1 cellular context compared by ENCODE assay signal in the genomic region with DNA sequence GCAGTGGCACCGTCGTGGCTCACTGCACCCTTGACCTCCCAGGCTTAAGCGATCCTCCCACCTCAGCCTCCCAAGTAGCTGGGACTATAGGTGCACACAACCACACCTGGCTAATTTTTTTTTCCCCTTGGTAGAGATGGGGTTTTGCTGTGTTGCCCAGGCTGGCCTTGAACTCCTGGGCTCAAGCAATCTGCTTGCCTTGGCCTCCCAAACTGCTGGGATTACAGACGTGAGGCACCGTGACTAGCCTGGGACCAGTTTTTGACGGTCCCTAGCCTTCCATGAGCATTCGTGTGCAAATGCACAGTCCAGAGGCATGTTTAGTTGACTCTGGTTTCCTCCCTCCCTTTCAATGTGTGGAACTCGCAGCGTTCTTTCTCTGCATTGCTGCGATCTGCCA.
A peak's percentile ranks its signal among the peaks of the same experiment; 100 is the strongest.
TF ChIP-seq lines count a peak whose summit lies in the region.

No MANE protein-coding gene starts in this region.

TF ChIP-seq in HepG2, 621 proteins besides CTCF, POLR2A, EP300 and RAD21:
- TF ChIP-seq, protein P1, sequence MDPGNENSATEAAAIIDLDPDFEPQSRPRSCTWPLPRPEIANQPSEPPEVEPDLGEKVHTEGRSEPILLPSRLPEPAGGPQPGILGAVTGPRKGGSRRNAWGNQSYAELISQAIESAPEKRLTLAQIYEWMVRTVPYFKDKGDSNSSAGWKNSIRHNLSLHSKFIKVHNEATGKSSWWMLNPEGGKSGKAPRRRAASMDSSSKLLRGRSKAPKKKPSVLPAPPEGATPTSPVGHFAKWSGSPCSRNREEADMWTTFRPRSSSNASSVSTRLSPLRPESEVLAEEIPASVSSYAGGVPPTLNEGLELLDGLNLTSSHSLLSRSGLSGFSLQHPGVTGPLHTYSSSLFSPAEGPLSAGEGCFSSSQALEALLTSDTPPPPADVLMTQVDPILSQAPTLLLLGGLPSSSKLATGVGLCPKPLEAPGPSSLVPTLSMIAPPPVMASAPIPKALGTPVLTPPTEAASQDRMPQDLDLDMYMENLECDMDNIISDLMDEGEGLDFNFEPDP (CRISPR knock-in tag; conservative IDR thresholded peaks at IDR 0.05), result 0 out of 2 replicates have a peak, but pooled peaks have one; percentile 42
- peak; percentile 74 for TF ChIP-seq ZNF121 (CRISPR knock-in tag; IDR thresholded peaks at IDR 0.05)
- TF ChIP-seq, protein P2, sequence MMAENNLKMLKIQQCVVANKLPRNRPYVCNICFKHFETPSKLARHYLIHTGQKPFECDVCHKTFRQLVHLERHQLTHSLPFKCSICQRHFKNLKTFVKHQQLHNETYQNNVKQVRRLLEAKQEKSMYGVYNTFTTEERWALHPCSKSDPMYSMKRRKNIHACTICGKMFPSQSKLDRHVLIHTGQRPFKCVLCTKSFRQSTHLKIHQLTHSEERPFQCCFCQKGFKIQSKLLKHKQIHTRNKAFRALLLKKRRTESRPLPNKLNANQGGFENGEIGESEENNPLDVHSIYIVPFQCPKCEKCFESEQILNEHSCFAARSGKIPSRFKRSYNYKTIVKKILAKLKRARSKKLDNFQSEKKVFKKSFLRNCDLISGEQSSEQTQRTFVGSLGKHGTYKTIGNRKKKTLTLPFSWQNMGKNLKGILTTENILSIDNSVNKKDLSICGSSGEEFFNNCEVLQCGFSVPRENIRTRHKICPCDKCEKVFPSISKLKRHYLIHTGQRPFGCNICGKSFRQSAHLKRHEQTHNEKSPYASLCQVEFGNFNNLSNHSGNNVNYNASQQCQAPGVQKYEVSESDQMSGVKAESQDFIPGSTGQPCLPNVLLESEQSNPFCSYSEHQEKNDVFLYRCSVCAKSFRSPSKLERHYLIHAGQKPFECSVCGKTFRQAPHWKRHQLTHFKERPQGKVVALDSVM (CRISPR knock-in tag; IDR thresholded peaks at IDR 0.05), result peak; percentile 83
- TF ChIP-seq, protein P3, sequence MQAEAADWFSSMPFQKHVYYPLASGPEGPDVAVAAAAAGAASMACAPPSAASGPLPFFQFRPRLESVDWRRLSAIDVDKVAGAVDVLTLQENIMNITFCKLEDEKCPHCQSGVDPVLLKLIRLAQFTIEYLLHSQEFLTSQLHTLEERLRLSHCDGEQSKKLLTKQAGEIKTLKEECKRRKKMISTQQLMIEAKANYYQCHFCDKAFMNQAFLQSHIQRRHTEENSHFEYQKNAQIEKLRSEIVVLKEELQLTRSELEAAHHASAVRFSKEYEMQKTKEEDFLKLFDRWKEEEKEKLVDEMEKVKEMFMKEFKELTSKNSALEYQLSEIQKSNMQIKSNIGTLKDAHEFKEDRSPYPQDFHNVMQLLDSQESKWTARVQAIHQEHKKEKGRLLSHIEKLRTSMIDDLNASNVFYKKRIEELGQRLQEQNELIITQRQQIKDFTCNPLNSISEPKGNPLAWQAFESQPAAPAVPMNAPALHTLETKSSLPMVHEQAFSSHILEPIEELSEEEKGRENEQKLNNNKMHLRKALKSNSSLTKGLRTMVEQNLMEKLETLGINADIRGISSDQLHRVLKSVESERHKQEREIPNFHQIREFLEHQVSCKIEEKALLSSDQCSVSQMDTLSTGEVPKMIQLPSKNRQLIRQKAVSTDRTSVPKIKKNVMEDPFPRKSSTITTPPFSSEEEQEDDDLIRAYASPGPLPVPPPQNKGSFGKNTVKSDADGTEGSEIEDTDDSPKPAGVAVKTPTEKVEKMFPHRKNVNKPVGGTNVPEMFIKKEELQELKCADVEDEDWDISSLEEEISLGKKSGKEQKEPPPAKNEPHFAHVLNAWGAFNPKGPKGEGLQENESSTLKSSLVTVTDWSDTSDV (CRISPR knock-in tag; IDR thresholded peaks at IDR 0.05), result 0 out of 2 replicates have a peak, but pooled peaks have one; percentile 25
- TF ChIP-seq POGZ (CRISPR knock-in tag; IDR thresholded peaks at IDR 0.05), result 0 out of 2 replicates have a peak, but pooled peaks have one; percentile 23
